In the genomic region with DNA sequence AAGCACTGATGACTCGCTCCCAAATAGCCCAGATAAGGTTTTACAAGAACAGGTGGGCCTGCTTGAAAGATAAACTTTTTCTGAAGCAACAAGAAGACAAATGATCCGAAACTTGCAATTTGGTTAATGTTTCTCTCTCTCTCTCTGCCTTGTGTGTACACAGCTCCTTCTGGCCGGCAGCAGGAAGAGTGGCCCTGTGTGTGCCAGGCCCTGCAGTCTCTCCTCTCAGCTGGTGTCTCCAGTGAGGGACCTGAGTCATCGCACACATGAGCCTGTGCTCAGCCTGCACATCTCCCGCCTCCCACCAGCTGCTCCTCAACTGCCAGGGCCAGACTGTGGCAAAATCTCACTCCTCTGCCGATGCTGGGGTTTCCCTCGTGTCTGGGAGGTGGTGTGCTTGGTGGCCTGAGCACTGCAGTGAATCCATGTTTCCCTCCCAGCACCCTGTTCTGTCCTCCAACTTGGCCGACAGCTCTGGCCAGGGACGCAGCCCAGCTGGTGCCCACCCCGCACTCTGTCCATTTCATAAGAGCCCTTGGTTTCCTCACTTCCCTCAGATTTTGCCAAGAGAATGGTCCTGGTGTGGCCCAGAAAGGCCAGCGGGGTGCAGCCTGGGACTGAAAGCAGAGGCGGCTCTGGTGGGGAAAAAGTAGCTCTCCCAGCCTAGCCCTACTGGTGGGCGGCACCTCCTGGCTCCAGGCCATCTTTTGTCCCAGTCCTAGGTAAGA, we compare ENCODE assay signal across 9 cellular contexts. TPM values are rescaled to one million over a fixed set of nuclear protein-coding genes. Genes with fewer than 3 reads are reported as not detected.
A peak's percentile ranks its signal among the peaks of the same experiment; 100 is the strongest.
DNase-seq lines count a peak whose midpoint lies in the region; ATAC-seq, FAIRE-seq and TF ChIP-seq lines count a peak whose summit lies in the region.
"Had no signal": no experiment of that assay in that cellular context is flagged by ENCODE, and none has a peak within 500 bp of the region (broad histone marks: within the 10 kb centered on the region; RNA-seq: fewer than 3 reads in every experiment).

No MANE protein-coding gene starts in this region.

- peak overlapping the region; percentile 80 to 89 for H3K27ac ChIP-seq in A549
- H3K27ac ChIP-seq: ovary had no signal

- ATAC-seq in A549 (peak; percentile 94 to 95), GM19025 (IDR thresholded peaks at IDR 0.05; ENCODE audit: low read depth, unreplicated experiment) (peak; percentile 73), HG02642 (IDR thresholded peaks at IDR 0.05; ENCODE audit: poor library complexity, unreplicated experiment) (no peak)

- POLR2A ChIA-PET in A549 (lab: Yijun Ruan, JAX): no interaction called here

- H3K9me3 ChIP-seq in A549 (no peaks in the 10 kb centered on the region), skeletal muscle satellite cell (replicated peaks; ENCODE audit: low read length) (no peaks in the 10 kb centered on the region)
- H3K9me3 ChIP-seq: ovary had no signal

- H3K4me3 ChIP-seq in A549: no peak overlapping the region
- H3K4me3 ChIP-seq in fibroblast of pulmonary artery (replicated peaks; ENCODE audit: low read depth, low read length): no peak overlapping the region
- no peak overlapping the region for H3K4me3 ChIP-seq in skeletal muscle satellite cell (ENCODE audit: low read length)
- H3K4me3 ChIP-seq: ovary had no signal

- no peak for TF ChIP-seq POLR2A in A549 (IDR thresholded peaks at IDR 0.05; ENCODE audit: low read length)

- peaks cover 32% of the 10 kb centered on the region for H3K4me1 ChIP-seq in A549
- peaks cover 10% of the 10 kb centered on the region for H3K4me1 ChIP-seq in skeletal muscle satellite cell (ENCODE audit: control insufficient read depth, insufficient read depth, low read length)

- H3K9ac ChIP-seq in skeletal muscle satellite cell (ENCODE audit: low read depth, low read length): no peak overlapping the region

- no peaks in the 10 kb centered on the region for H3K36me3 ChIP-seq in skeletal muscle satellite cell (ENCODE audit: insufficient read depth, low read length)
- H3K36me3 ChIP-seq: ovary had no signal

- TF ChIP-seq RAD21 in A549 (conservative IDR thresholded peaks at IDR 0.05 in 1 of 2, IDR thresholded peaks at IDR 0.05 in 1 of 2): no peak

- WGBS in A549 (ENCODE audit: missing lambda C conversion rate): 30% methylated on average over 10 of the region's 13 CpGs

- TF ChIP-seq EP300 in A549 (IDR thresholded peaks at IDR 0.05): peak in 1 of 2 experiments; percentile 70; a peak in 1 of 5 replicates

- no peak for FAIRE-seq in A549 (lab: Jason Lieb, UNC)

- peaks cover 30% of the 10 kb centered on the region for H3K27me3 ChIP-seq in skeletal muscle satellite cell (ENCODE audit: control insufficient read depth, insufficient read depth, low read length)
- H3K27me3 ChIP-seq: ovary had no signal

- H3K4me2 ChIP-seq in A549 (peak overlapping the region; percentile 82), skeletal muscle satellite cell (ENCODE audit: low read length) (peak overlapping the region; percentile 44)

- no peak for TF ChIP-seq CTCF in A549 (IDR thresholded peaks at IDR 0.05)
- no peak for TF ChIP-seq CTCF in fibroblast of pulmonary artery (IDR thresholded peaks at IDR 0.05; ENCODE audit: low read length, missing control alignments)

- DNase-seq in A549 (ENCODE audit: low read depth in 1 of 2, low spot score in 1 of 2) (peak; percentile 52 to 72), NCI-H345 treated with DMSO at 0.1 percent for 48 hours (lab: John Stamatoyannopoulos, UW; ENCODE audit: unreplicated experiment) (peak; percentile 55), fibroblast of pulmonary artery (ENCODE audit: low read depth) (peak; percentile 47), NCI-H2227 treated with DMSO at 0.1 percent for 48 hours (lab: John Stamatoyannopoulos, UW) (no peak)
- no peak for DNase-seq in activated CD4-positive, alpha-beta T cell treated with anti-CD3 and anti-CD28 coated beads, Interleukin-2, amount 50 U/mL, for 48 hours

- CTCF ChIA-PET in A549 (lab: Yijun Ruan, JAX): interaction anchor here (0.9 to 2.5 kb wide), 7 partner anchors 10 to 729 kb away, joined by 3 to 17 read pairs (median 6); no protein-coding TSS in a partner anchor

TF ChIP-seq in A549, 52 proteins besides CTCF, POLR2A, EP300 and RAD21:
- TF ChIP-seq RFX5 (IDR thresholded peaks at IDR 0.05) (no peak), JUNB (IDR thresholded peaks at IDR 0.05) (peak; percentile 62; the same call in 1 of the 2 replicates), GATA3 (IDR thresholded peaks at IDR 0.05; ENCODE audit: borderline replicate concordance) (peak; percentile 34; the same call in 1 of the 2 replicates), FOSL2 (IDR thresholded peaks at IDR 0.05) (0 out of 2 replicates have a peak, but pooled peaks have one; percentile 28), FOSL2 (CRISPR knock-in tag; IDR thresholded peaks at IDR 0.05) (peak; percentile 61), JUN (IDR thresholded peaks at IDR 0.05) (peak; percentile 26 to 54; a peak in 2 of 5 replicates)
- TF ChIP-seq, protein P1, sequence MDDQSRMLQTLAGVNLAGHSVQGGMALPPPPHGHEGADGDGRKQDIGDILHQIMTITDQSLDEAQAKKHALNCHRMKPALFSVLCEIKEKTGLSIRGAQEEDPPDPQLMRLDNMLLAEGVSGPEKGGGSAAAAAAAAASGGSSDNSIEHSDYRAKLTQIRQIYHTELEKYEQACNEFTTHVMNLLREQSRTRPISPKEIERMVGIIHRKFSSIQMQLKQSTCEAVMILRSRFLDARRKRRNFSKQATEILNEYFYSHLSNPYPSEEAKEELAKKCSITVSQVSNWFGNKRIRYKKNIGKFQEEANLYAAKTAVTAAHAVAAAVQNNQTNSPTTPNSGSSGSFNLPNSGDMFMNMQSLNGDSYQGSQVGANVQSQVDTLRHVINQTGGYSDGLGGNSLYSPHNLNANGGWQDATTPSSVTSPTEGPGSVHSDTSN (IDR thresholded peaks at IDR 0.05): no peak
- TF ChIP-seq, protein P2, sequence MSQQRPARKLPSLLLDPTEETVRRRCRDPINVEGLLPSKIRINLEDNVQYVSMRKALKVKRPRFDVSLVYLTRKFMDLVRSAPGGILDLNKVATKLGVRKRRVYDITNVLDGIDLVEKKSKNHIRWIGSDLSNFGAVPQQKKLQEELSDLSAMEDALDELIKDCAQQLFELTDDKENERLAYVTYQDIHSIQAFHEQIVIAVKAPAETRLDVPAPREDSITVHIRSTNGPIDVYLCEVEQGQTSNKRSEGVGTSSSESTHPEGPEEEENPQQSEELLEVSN (IDR thresholded peaks at IDR 0.05; ENCODE audit: borderline replicate concordance, low read depth): peak; percentile 55; the same call in 1 of the 2 replicates
- TF ChIP-seq, protein P3, sequence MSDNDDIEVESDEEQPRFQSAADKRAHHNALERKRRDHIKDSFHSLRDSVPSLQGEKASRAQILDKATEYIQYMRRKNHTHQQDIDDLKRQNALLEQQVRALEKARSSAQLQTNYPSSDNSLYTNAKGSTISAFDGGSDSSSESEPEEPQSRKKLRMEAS (IDR thresholded peaks at IDR 0.05): peak; percentile 52; the same call in 1 of the 2 replicates

RNA-seq across cellular contexts. Expression of a gene that starts 49.4 kb away (rescaled TPM):
- polyA plus RNA-seq in A549 (2011; rRNA removed) (22.5 and 22.8 TPM in 2 replicates), A549 (2017; fragmentation: RNase III; extraction: RNeasy Plus Mini Kit Qiagen cat#74134 plus additional on column Dnase treatment) (7.7 to 9.2 TPM (median 8.5 TPM) in 3 replicates)
- 13.8 and 17.8 TPM in 2 replicates for polyA plus RNA-seq in A549 (2012; cell fraction: cytosol; rRNA removed)
- polyA plus RNA-seq in A549 (2012; cell fraction: nucleus; rRNA removed): 39.1 and 46.4 TPM in 2 replicates
- polyA minus RNA-seq in A549 (2011; rRNA and poly(A)+ RNA removed): 11.8 and 13.1 TPM in 2 replicates
- total RNA-seq in skeletal muscle satellite cell (2012; rRNA removed): 12.2 and 19.0 TPM in 2 replicates

RNA-seq across cellular contexts. Expression of a gene that starts 49.5 kb away (rescaled TPM):
- 0.85 and 2.0 TPM in 2 replicates for polyA plus RNA-seq in A549 (2011; rRNA removed)
- polyA plus RNA-seq in A549 (2012; cell fraction: cytosol; rRNA removed): 0.58 and 0.69 TPM in 2 replicates
- polyA plus RNA-seq in A549 (2012; cell fraction: nucleus; rRNA removed): 0.25 and 0.83 TPM in 2 replicates
- polyA plus RNA-seq in A549 (2017; fragmentation: RNase III; extraction: RNeasy Plus Mini Kit Qiagen cat#74134 plus additional on column Dnase treatment): 1.1 to 1.4 TPM (median 1.1 TPM) in 3 replicates
- 0.21 and 0.78 TPM in 2 replicates for polyA minus RNA-seq in A549 (2011; rRNA and poly(A)+ RNA removed)
- 0.44 and 1.3 TPM in 2 replicates for total RNA-seq in skeletal muscle satellite cell (2012; rRNA removed)

Comparison
In these comparisons a context has a peak if more than half of its experiments do, and no peak if none do; other contexts are left out.
1. DNase-seq: peak in A549 (2 of 2), NCI-H345 treated with DMSO at 0.1 percent for 48 hours (single experiment) and fibroblast of pulmonary artery (single experiment); none in activated CD4-positive, alpha-beta T cell treated with anti-CD3 and anti-CD28 coated beads, Interleukin-2, amount 50 U/mL, for 48 hours (0 of 2) and NCI-H2227 treated with DMSO at 0.1 percent for 48 hours (single experiment).